ENCODE assay signal across 1 cellular context in genomic region chr6:89597372-89597771, GRCh38.
TF ChIP-seq lines count a peak whose summit lies in the region.

No MANE protein-coding gene starts in this region.

TF ChIP-seq in GM12878, 131 proteins besides CTCF, POLR2A, EP300 and RAD21 (continued from another document):
- TF ChIP-seq ZBTB33 (IDR thresholded peaks at IDR 0.05): no peak
